21 cellular contexts compared by ENCODE assay signal in genomic region chr5:153357493-153358112, GRCh38.
"Had no signal": no experiment of that assay in that cellular context is flagged by ENCODE, and none has a peak within 500 bp of the region (broad histone marks: within the 10 kb centered on the region; RNA-seq: fewer than 3 reads in every experiment).

No MANE protein-coding gene starts in this region.

- H3K27ac ChIP-seq: dorsolateral prefrontal cortex, lower lobe of right lung, ovary, psoas muscle, skin epidermis, testis, tibial artery had no signal

- DNase-seq: dorsolateral prefrontal cortex; effector CD4-positive, alpha-beta T cell; left ventricle myocardium superior; lower lobe of right lung; natural killer cell; occipital lobe; ovary; posterior cingulate gyrus; psoas muscle; right cardiac atrium; spleen; stimulated activated CD4-positive, alpha-beta T cell treated with anti-CD3 and anti-CD28 coated beads, Interleukin-4, amount 100 ng/mL, for 4 hours; stimulated activated naive CD8-positive, alpha-beta T cell treated with anti-CD3 and anti-CD28 coated beads, Interleukin-15, Interleukin-2, amounts not matched to agents 100 U/mL and 50 U/mL, for 24 hours; substantia nigra; testis; tibial artery had no signal

- H3K27me3 ChIP-seq: ovary, testis, tibial artery had no signal

- H3K4me3 Mint-ChIP-seq: natural killer cell; stimulated activated memory B cell treated with anti-CD40 and anti-IgM and Interleukin-4, amounts not matched to agents 10 μg/mL and 1 μg/mL and 100 μg/mL, for 72 hours; type B pancreatic cell had no signal

- H3K4me1 ChIP-seq: lower lobe of right lung, psoas muscle had no signal

- H3K9me3 ChIP-seq: lower lobe of right lung, ovary, psoas muscle, testis, tibial artery had no signal

- FAIRE-seq: frontal cortex, keratinocyte had no signal

- H3K36me3 ChIP-seq: lower lobe of right lung, ovary, spleen, tibial artery had no signal

- H3K4me3 ChIP-seq: lower lobe of right lung, ovary, psoas muscle, skin epidermis, testis, tibial artery had no signal

- H3K36me3 Mint-ChIP-seq: natural killer cell; stimulated activated memory B cell treated with anti-CD40 and anti-IgM and Interleukin-4, amounts not matched to agents 10 μg/mL and 1 μg/mL and 100 μg/mL, for 72 hours; type B pancreatic cell had no signal

- H3K27ac Mint-ChIP-seq: stimulated activated memory B cell treated with anti-CD40 and anti-IgM and Interleukin-4, amounts not matched to agents 10 μg/mL and 1 μg/mL and 100 μg/mL, for 72 hours; type B pancreatic cell had no signal

- ATAC-seq: left ventricle myocardium superior; lower lobe of right lung; psoas muscle; right cardiac atrium; stimulated activated memory B cell treated with anti-CD40 and anti-IgM and Interleukin-4, amounts not matched to agents 10 μg/mL and 1 μg/mL and 100 μg/mL, for 72 hours; stimulated activated naive CD8-positive, alpha-beta T cell treated with anti-CD3 and anti-CD28 coated beads, Interleukin-15, Interleukin-2, amounts not matched to agents 100 U/mL and 50 U/mL, for 24 hours had no signal

- H3K9me3 Mint-ChIP-seq: stimulated activated memory B cell treated with anti-CD40 and anti-IgM and Interleukin-4, amounts not matched to agents 10 μg/mL and 1 μg/mL and 100 μg/mL, for 72 hours; type B pancreatic cell had no signal
